Comparison of ENCODE assay signal across 1 cellular context in genomic region chr1:22870201-22870871, GRCh38.
TF ChIP-seq lines count a peak whose summit lies in the region.

No MANE protein-coding gene starts in this region.

TF ChIP-seq in IMR-90, 13 proteins besides CTCF, POLR2A, EP300 and RAD21 (continued from another document):
- TF ChIP-seq, protein P1, sequence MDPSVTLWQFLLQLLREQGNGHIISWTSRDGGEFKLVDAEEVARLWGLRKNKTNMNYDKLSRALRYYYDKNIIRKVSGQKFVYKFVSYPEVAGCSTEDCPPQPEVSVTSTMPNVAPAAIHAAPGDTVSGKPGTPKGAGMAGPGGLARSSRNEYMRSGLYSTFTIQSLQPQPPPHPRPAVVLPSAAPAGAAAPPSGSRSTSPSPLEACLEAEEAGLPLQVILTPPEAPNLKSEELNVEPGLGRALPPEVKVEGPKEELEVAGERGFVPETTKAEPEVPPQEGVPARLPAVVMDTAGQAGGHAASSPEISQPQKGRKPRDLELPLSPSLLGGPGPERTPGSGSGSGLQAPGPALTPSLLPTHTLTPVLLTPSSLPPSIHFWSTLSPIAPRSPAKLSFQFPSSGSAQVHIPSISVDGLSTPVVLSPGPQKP (IDR thresholded peaks at IDR 0.05; ENCODE audit: borderline replicate concordance, low read depth, low read length), result no peak
- TF ChIP-seq MAFK (IDR thresholded peaks at IDR 0.05; ENCODE audit: low read depth, low read length) (no peak), CHD1 (IDR thresholded peaks at IDR 0.05; ENCODE audit: low read depth, low read length) (no peak), MAZ (IDR thresholded peaks at IDR 0.05; ENCODE audit: borderline replicate concordance, low read depth, low read length) (no peak), CEBPB (IDR thresholded peaks at IDR 0.05; ENCODE audit: low read depth, low read length) (no peak)
